In the genomic region with DNA sequence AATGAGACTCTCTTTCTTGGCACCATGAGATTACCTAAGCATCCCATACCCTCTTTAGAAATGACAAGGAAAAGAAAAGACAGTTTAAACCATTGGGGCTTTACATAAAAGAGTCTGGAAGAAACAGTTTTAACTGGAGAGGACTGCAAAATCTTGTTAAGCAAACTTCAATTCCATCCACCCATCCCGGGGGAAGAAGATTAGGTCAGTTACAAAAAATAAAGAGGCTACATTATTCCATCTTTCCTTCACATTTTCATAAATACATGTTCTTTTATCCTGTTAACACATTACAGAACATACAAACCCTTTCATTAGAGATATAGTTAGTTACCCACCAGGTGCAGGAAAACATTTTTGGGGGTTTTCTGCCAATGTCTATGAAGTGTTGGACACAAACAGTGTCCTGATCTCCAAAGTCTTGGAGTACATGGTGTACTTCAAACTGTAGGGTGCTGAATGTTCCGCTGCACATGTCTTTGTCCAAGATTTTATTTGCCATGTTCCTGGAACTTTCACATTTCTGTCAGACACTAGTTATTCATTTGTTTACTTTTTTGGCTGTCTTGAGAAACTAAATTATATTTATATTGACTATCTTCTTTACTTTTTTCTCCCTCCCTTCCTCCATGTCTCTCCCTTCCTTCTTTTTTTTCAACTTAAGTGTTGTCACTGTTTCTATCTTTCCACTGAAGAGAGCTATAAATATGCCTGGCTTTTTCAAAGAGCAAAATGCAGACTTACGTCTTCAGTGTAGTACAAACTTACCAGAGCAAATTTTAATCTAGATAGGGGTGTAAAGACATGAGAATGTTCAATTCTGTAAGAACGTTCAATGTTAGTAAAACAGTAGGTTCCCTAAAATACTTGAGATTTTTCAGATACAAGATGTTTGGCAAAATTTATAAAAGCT, we compare ENCODE assay signal across 21 cellular contexts.
DNase-seq lines count a peak whose midpoint lies in the region; ATAC-seq and TF ChIP-seq lines count a peak whose summit lies in the region.
"Had no signal": no experiment of that assay in that cellular context is flagged by ENCODE, and none has a peak within 500 bp of the region (broad histone marks: within the 10 kb centered on the region; RNA-seq: fewer than 3 reads in every experiment).

No MANE protein-coding gene starts in this region.

- no peak overlapping the region for H3K4me3 Mint-ChIP-seq in T-helper 2 cell treated with Interferon-gamma antibody and Interleukin-4, amounts not matched to agents 5 μg/mL and 100 μg/mL, for 36 hours
- H3K4me3 Mint-ChIP-seq: activated T-helper 1 cell treated with anti-CD3 and anti-CD28 coated beads, Interleukin-12 subunit alpha, Interleukin-12 subunit beta, Interleukin-2, Interleukin-4 antibody, amounts not matched to agents 30 ng/mL and 10 ng/mL and 1 ng/mL, durations not matched to agents 14 hours and 24 hours and 36 hours; neural crest cell had no signal

- no peaks in the 10 kb centered on the region for H3K4me1 Mint-ChIP-seq in T-helper 2 cell treated with Interferon-gamma antibody and Interleukin-4, amounts not matched to agents 5 μg/mL and 100 μg/mL, for 36 hours (ENCODE audit: low read depth)
- H3K4me1 Mint-ChIP-seq: neural crest cell had no signal

- H3K4me3 ChIP-seq in LNCaP clone FGC (ENCODE audit: low read depth, low read length) = no peak overlapping the region
- no peak overlapping the region for H3K4me3 ChIP-seq in fibroblast of villous mesenchyme (ENCODE audit: low read depth, low read length)
- no peak overlapping the region for H3K4me3 ChIP-seq in lower lobe of right lung
- H3K4me3 ChIP-seq in subcutaneous abdominal adipose tissue (ENCODE audit: low read depth in 1 of 5, low read length in 5 of 5) = no peak overlapping the region
- H3K4me3 ChIP-seq: BLaER1 treated with 17β-estradiol and CSF1 and Interleukin-3, amounts not matched to agents 10 nM and 100 nM had no signal

- peak; percentile 89 for DNase-seq in LNCaP clone FGC (ENCODE audit: low read depth)
- DNase-seq in fibroblast of villous mesenchyme (ENCODE audit: low read depth) = peak; percentile 8
- no peak for DNase-seq in lower lobe of right lung
- no peak for DNase-seq in stimulated activated CD4-positive, alpha-beta T cell treated with anti-CD3 and anti-CD28 coated beads, Interleukin-1b, Interleukin-23, amount 100 ng/mL, for 48 hours
- no peak for DNase-seq in stimulated activated CD4-positive, alpha-beta T cell treated with anti-CD3 and anti-CD28 coated beads, Interleukin-4, amount 100 ng/mL, for 1 hour
- no peak for DNase-seq in T-helper 2 cell treated with Interferon-gamma antibody and Interleukin-4, amounts not matched to agents 5 μg/mL and 100 μg/mL, for 36 hours (ENCODE audit: low spot score)
- no peak for DNase-seq in stimulated activated CD4-positive, alpha-beta T cell treated with anti-CD3 and anti-CD28 coated beads, Interleukin-4, amount 100 ng/mL, for 24 hours
- DNase-seq: activated CD4-positive, alpha-beta T cell treated with anti-CD3 and anti-CD28 coated beads for 48 hours; activated naive CD4-positive, alpha-beta T cell treated with anti-CD3 and anti-CD28 coated beads, Interleukin-2, amount 50 U/mL, for 16 hours; anterior cingulate cortex; EL; NCI-H1105 treated with DMSO at 0.1 percent for 48 hours; NCI-H2029 treated with DMSO at 0.1 percent for 48 hours; NCI-H226; SIG-M5; stimulated activated CD8-positive, alpha-beta memory T cell treated with anti-CD3 and anti-CD28 coated beads, Interleukin-4, amount 100 ng/mL, for 48 hours; T-helper 1 cell had no signal

- ATAC-seq in lower lobe of right lung = peak in 1 of 2 donors; percentile 29

- H3K9ac ChIP-seq in subcutaneous abdominal adipose tissue (ENCODE audit: low read length in 5 of 5) = no peak overlapping the region
- H3K9ac ChIP-seq: BLaER1 treated with 17β-estradiol and CSF1 and Interleukin-3, amounts not matched to agents 10 nM and 100 nM had no signal

- H3K27ac ChIP-seq in lower lobe of right lung (peak overlapping the region; percentile 9), subcutaneous abdominal adipose tissue (ENCODE audit: low read depth, low read length) (peak overlapping the region; percentile 18)
- H3K27ac ChIP-seq: BLaER1 treated with 17β-estradiol and CSF1 and Interleukin-3, amounts not matched to agents 10 nM and 100 nM had no signal

- H3K4me1 ChIP-seq in lower lobe of right lung (no peaks in the 10 kb centered on the region), subcutaneous abdominal adipose tissue (ENCODE audit: control insufficient read depth in 5 of 5, insufficient read depth in 5 of 5, low read length in 5 of 5) (no peaks in the 10 kb centered on the region)
- H3K4me1 ChIP-seq: BLaER1 treated with 17β-estradiol and CSF1 and Interleukin-3, amounts not matched to agents 10 nM and 100 nM had no signal

- no peaks in the 10 kb centered on the region for H3K27me3 Mint-ChIP-seq in T-helper 2 cell treated with Interferon-gamma antibody and Interleukin-4, amounts not matched to agents 5 μg/mL and 100 μg/mL, for 36 hours (ENCODE audit: low read depth)

- TF ChIP-seq CTCF in LNCaP clone FGC (IDR thresholded peaks at IDR 0.05; ENCODE audit: control insufficient read depth, extremely low read depth, insufficient read depth) (no peak), fibroblast of villous mesenchyme (IDR thresholded peaks at IDR 0.05; ENCODE audit: insufficient read depth, low read depth, low read length) (no peak), lower lobe of right lung (IDR thresholded peaks at IDR 0.05) (no peak)

- H3K36me3 Mint-ChIP-seq in T-helper 2 cell treated with Interferon-gamma antibody and Interleukin-4, amounts not matched to agents 5 μg/mL and 100 μg/mL, for 36 hours (ENCODE audit: low read depth) = no peaks in the 10 kb centered on the region

- no peak overlapping the region for H3K27ac Mint-ChIP-seq in T-helper 2 cell treated with Interferon-gamma antibody and Interleukin-4, amounts not matched to agents 5 μg/mL and 100 μg/mL, for 36 hours
- H3K27ac Mint-ChIP-seq: activated T-helper 1 cell treated with anti-CD3 and anti-CD28 coated beads, Interleukin-12 subunit alpha, Interleukin-12 subunit beta, Interleukin-2, Interleukin-4 antibody, amounts not matched to agents 30 ng/mL and 10 ng/mL and 1 ng/mL, durations not matched to agents 14 hours and 24 hours and 36 hours had no signal

- H3K36me3 ChIP-seq in lower lobe of right lung = no peaks in the 10 kb centered on the region
- no peaks in the 10 kb centered on the region for H3K36me3 ChIP-seq in subcutaneous abdominal adipose tissue (ENCODE audit: control insufficient read depth in 5 of 5, insufficient read depth in 5 of 5, low read length in 5 of 5)
- H3K36me3 ChIP-seq: BLaER1 treated with 17β-estradiol and CSF1 and Interleukin-3, amounts not matched to agents 10 nM and 100 nM had no signal

- H3K27me3 ChIP-seq in lower lobe of right lung (ENCODE audit: low read depth) = no peaks in the 10 kb centered on the region
- H3K27me3 ChIP-seq in subcutaneous abdominal adipose tissue (ENCODE audit: control insufficient read depth in 5 of 5, insufficient read depth in 4 of 5, low read length in 5 of 5) = no peaks in the 10 kb centered on the region
- H3K27me3 ChIP-seq: BLaER1 treated with 17β-estradiol and CSF1 and Interleukin-3, amounts not matched to agents 10 nM and 100 nM had no signal

- H3K9me3 ChIP-seq in lower lobe of right lung = no peaks in the 10 kb centered on the region
- H3K9me3 ChIP-seq in subcutaneous abdominal adipose tissue (ENCODE audit: control insufficient read depth in 5 of 5, low read length in 5 of 5) = no peaks in the 10 kb centered on the region
- H3K9me3 ChIP-seq: BLaER1 treated with 17β-estradiol and CSF1 and Interleukin-3, amounts not matched to agents 10 nM and 100 nM had no signal

- peaks cover 5% of the 10 kb centered on the region for H3K9me3 Mint-ChIP-seq in T-helper 2 cell treated with Interferon-gamma antibody and Interleukin-4, amounts not matched to agents 5 μg/mL and 100 μg/mL, for 36 hours
- H3K9me3 Mint-ChIP-seq: activated T-helper 1 cell treated with anti-CD3 and anti-CD28 coated beads, Interleukin-12 subunit alpha, Interleukin-12 subunit beta, Interleukin-2, Interleukin-4 antibody, amounts not matched to agents 30 ng/mL and 10 ng/mL and 1 ng/mL, durations not matched to agents 14 hours and 24 hours and 36 hours had no signal

- intact Hi-C loops in lower lobe of right lung (cut with DNase I) = no loop called here

Comparison
In these comparisons a context has a peak if more than half of its experiments do, and no peak if none do; other contexts are left out.
1. DNase-seq: peak in LNCaP clone FGC (single experiment) and fibroblast of villous mesenchyme (single experiment); none in lower lobe of right lung (single experiment), stimulated activated CD4-positive, alpha-beta T cell treated with anti-CD3 and anti-CD28 coated beads, Interleukin-1b, Interleukin-23, amount 100 ng/mL, for 48 hours (single experiment), stimulated activated CD4-positive, alpha-beta T cell treated with anti-CD3 and anti-CD28 coated beads, Interleukin-4, amount 100 ng/mL, for 1 hour (single experiment), T-helper 2 cell treated with Interferon-gamma antibody and Interleukin-4, amounts not matched to agents 5 μg/mL and 100 μg/mL, for 36 hours (single experiment) and stimulated activated CD4-positive, alpha-beta T cell treated with anti-CD3 and anti-CD28 coated beads, Interleukin-4, amount 100 ng/mL, for 24 hours (single experiment).